10 cellular contexts compared by ENCODE assay signal in genomic region chr7:50221028-50221427, GRCh38.
"Had no signal": no experiment of that assay in that cellular context is flagged by ENCODE, and none has a peak within 500 bp of the region (broad histone marks: within the 10 kb centered on the region; RNA-seq: fewer than 3 reads in every experiment).

No MANE protein-coding gene starts in this region.

- H3K4me3 ChIP-seq: heart left ventricle, pancreas, testis had no signal

- H3K9me3 ChIP-seq: pancreas, testis had no signal

- H3K4me1 ChIP-seq: pancreas, testis had no signal

- ATAC-seq: activated CD4-positive, alpha-beta T cell treated with anti-CD3 and anti-CD28 coated beads for 36 hours; activated CD8-positive, alpha-beta T cell treated with anti-CD3 and anti-CD28 coated beads, Interleukin-2, amount 10 ng/mL, durations not matched to agents 7 days and 5 days; stimulated activated naive CD8-positive, alpha-beta T cell treated with anti-CD3 and anti-CD28 coated beads, Interleukin-15, amount 100 ng/mL, for 72 hours had no signal

- DNase-seq: activated CD4-positive, alpha-beta T cell treated with anti-CD3 and anti-CD28 coated beads for 36 hours; activated CD8-positive, alpha-beta T cell treated with anti-CD3 and anti-CD28 coated beads, Interleukin-2, amount 10 ng/mL, durations not matched to agents 7 days and 5 days; activated naive CD4-positive, alpha-beta T cell; effector CD8-positive, alpha-beta T cell; heart left ventricle; pancreas; stimulated activated CD4-positive, alpha-beta T cell treated with anti-CD3 and anti-CD28 coated beads, Interleukin-4, amount 100 ng/mL, for 4 hours; stimulated activated naive CD8-positive, alpha-beta T cell treated with anti-CD3 and anti-CD28 coated beads, Interleukin-15, amount 100 ng/mL, for 72 hours; testis; WERI-Rb-1 had no signal

- H3K27me3 ChIP-seq: pancreas, testis had no signal

- H3K36me3 ChIP-seq: heart left ventricle, pancreas, WERI-Rb-1 had no signal

- H3K27ac ChIP-seq: pancreas, testis, WERI-Rb-1 had no signal
